ENCODE assay signal across 16 cellular contexts in the genomic region with DNA sequence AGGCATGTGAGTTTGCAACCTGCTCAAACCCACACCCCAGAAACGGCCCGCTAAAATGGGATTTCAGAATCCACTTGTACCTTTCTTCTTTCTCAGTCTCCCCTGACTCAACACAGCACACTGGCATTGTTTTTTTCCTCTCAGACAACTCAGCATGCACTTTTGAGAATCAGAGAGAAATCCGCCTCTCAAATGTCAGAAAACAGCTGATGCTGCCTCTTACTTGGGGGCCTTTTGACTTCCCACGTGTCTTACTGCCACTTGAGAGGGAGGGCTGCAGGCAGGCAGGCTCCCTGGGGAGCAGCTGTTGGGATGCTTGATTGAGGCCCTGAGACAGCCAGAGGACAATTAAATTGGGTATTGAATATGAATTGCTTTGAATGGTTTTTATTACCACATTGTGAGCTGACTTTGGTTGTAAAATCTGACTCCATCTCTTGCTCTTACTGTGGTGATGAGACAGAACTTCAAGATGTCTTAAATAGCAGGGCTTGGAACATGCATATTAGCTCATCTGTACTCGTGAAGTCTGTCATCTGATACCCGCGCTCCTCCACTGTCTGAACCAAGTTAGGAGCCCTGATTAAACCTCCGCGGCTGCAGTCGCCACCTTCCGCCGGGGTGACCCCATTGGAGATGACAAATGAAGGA.
DNase-seq lines count a peak whose midpoint lies in the region; ATAC-seq, FAIRE-seq and TF ChIP-seq lines count a peak whose summit lies in the region.
"Had no signal": no experiment of that assay in that cellular context is flagged by ENCODE, and none has a peak within 500 bp of the region (broad histone marks: within the 10 kb centered on the region; RNA-seq: fewer than 3 reads in every experiment).

No MANE protein-coding gene starts in this region.

- intact Hi-C loops in mammary epithelial cell (cut with micrococcal nuclease) = no loop called here

- no peaks in the 10 kb centered on the region for H3K79me2 ChIP-seq in mammary epithelial cell (ENCODE audit: insufficient read depth, low read length)

- H3K9me3 ChIP-seq in mammary epithelial cell (replicated peaks; ENCODE audit: insufficient read depth, low read length) = no peaks in the 10 kb centered on the region
- H3K9me3 ChIP-seq: pancreas, thyroid gland had no signal

- dilution Hi-C loops in mammary epithelial cell (cut with HindIII; ENCODE audit: low sequenced_read_pairs) = no loop called here

- H3K27ac ChIP-seq in angular gyrus (ENCODE audit: low read depth, low read length) (peak overlapping the region; percentile 0), mammary epithelial cell (ENCODE audit: insufficient read depth, low read depth, low read length) (no peak overlapping the region)
- H3K27ac ChIP-seq: heart right ventricle, pancreas, thyroid gland, WERI-Rb-1 had no signal

- DNase-seq in activated CD8-positive, alpha-beta memory T cell treated with anti-CD3 and anti-CD28 coated beads, Interleukin-2, amount 50 U/mL, for 48 hours = peak; percentile 71
- DNase-seq in activated CD8-positive, alpha-beta memory T cell treated with anti-CD3 and anti-CD28 coated beads, Interleukin-2, amount 50 U/mL, for 4 hours = no peak
- peak; percentile 61 for DNase-seq in NCI-H2227 (lab: John Stamatoyannopoulos, UW; ENCODE audit: unreplicated experiment)
- peak; percentile 57 for DNase-seq in stimulated activated CD8-positive, alpha-beta memory T cell treated with anti-CD3 and anti-CD28 coated beads, Interleukin-4, amount 100 ng/mL, for 48 hours
- no peak for DNase-seq in GM12892 (ENCODE audit: insufficient read length)
- DNase-seq in mammary epithelial cell = no peak
- DNase-seq: amniotic stem cell; effector memory CD8-positive, alpha-beta T cell; heart right ventricle; NCI-H2029; pancreas; thyroid gland; WERI-Rb-1 had no signal

- peaks cover 2% of the 10 kb centered on the region for H3K27me3 ChIP-seq in mammary epithelial cell (ENCODE audit: insufficient read depth, low read length)
- H3K27me3 ChIP-seq: pancreas, thyroid gland had no signal

- no peak for TF ChIP-seq POLR2A in GM12892 (IDR thresholded peaks at IDR 0.05; ENCODE audit: low read depth, low read length)

- WGBS in mammary epithelial cell (ENCODE audit: low coverage, missing lambda C conversion rate) = 89% methylated on average over 12 of the region's 12 CpGs

- in situ Hi-C loops in mammary epithelial cell (cut with MboI; ENCODE audit: low sequenced_read_pairs in 2 of 2) = no loop called here

- FAIRE-seq in GM12892 (lab: Jason Lieb, UNC) = no peak
- FAIRE-seq: pancreas had no signal

- no peak overlapping the region for H3K4me2 ChIP-seq in mammary epithelial cell (ENCODE audit: insufficient read depth, low read depth, low read length)

- H3K4me3 ChIP-seq in mammary epithelial cell (replicated peaks in 1 of 3; ENCODE audit: insufficient read depth in 1 of 3, low read depth in 2 of 3, low read length in 3 of 3) = no peak overlapping the region
- H3K4me3 ChIP-seq: heart right ventricle, lung, pancreas, thyroid gland had no signal

- CTCF ChIA-PET in mammary epithelial cell (lab: Charles Lee; ENCODE audit: low non-redundant PET) = no interaction called here

- BruUV-seq in mammary epithelial cell (replicated peaks; lab: Mats Ljungman, UMichigan) = no TSS peak

- no peak for TF ChIP-seq CTCF in mammary epithelial cell (conservative IDR thresholded peaks at IDR 0.05 in 1 of 2, IDR thresholded peaks at IDR 0.05 in 1 of 2; ENCODE audit: extremely low read depth in 1 of 2, insufficient read depth in 1 of 2, low read depth in 1 of 2, low read length in 2 of 2)

- ATAC-seq in HG02763 (IDR thresholded peaks at IDR 0.05; ENCODE audit: unreplicated experiment) = no peak
- ATAC-seq: effector memory CD8-positive, alpha-beta T cell; heart right ventricle; pancreas had no signal

- no peak overlapping the region for H3K9ac ChIP-seq in mammary epithelial cell (ENCODE audit: insufficient read depth, low read length)

- no peak overlapping the region for H2AFZ ChIP-seq in mammary epithelial cell (ENCODE audit: low read depth, low read length)

- H3K36me3 ChIP-seq in mammary epithelial cell (ENCODE audit: insufficient read depth, low read length) = no peaks in the 10 kb centered on the region
- H3K36me3 ChIP-seq: pancreas, thyroid gland, WERI-Rb-1 had no signal

- no peaks in the 10 kb centered on the region for H4K20me1 ChIP-seq in mammary epithelial cell (ENCODE audit: insufficient read depth, low read length)

- H3K4me1 ChIP-seq in mammary epithelial cell (ENCODE audit: insufficient read depth, low read length) = peaks cover 6% of the 10 kb centered on the region

Comparison
In these comparisons a context has a peak if more than half of its experiments do, and no peak if none do; other contexts are left out.
1. DNase-seq: peak in activated CD8-positive, alpha-beta memory T cell treated with anti-CD3 and anti-CD28 coated beads, Interleukin-2, amount 50 U/mL, for 48 hours (single experiment), NCI-H2227 (single experiment) and stimulated activated CD8-positive, alpha-beta memory T cell treated with anti-CD3 and anti-CD28 coated beads, Interleukin-4, amount 100 ng/mL, for 48 hours (single experiment); none in activated CD8-positive, alpha-beta memory T cell treated with anti-CD3 and anti-CD28 coated beads, Interleukin-2, amount 50 U/mL, for 4 hours (single experiment), GM12892 (single experiment) and mammary epithelial cell (single experiment).